In the genomic region with DNA sequence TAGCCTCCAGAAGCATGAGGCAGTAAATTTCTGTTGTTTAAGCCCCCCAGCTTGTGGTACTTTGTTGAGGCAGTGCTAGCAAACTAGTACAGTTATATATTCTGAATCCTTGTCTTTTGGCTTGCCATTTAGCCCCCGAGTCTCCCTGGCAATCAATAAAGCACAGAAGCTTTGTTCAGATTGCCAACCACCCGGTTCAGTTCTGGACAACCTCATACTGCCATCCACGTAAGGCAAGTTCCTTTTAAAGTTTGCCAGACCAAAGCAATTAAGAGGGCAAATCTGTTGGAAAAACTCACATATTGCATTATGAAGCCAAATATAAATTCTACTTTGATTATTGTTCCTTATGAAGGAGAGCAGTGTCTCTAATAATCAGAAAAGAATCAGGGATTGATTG, we compare ENCODE assay signal across 17 cellular contexts.
DNase-seq lines count a peak whose midpoint lies in the region; ATAC-seq and TF ChIP-seq lines count a peak whose summit lies in the region.
"Had no signal": no experiment of that assay in that cellular context is flagged by ENCODE, and none has a peak within 500 bp of the region (broad histone marks: within the 10 kb centered on the region; RNA-seq: fewer than 3 reads in every experiment).

No MANE protein-coding gene starts in this region.

- H3K4me3 ChIP-seq in breast epithelium (no peak overlapping the region), parathyroid adenoma (ENCODE audit: low read depth, low read length) (no peak overlapping the region), tibial artery (no peak overlapping the region)
- H3K4me3 ChIP-seq: GM23248 had no signal

- no peak for ATAC-seq in HG03354 (IDR thresholded peaks at IDR 0.05; ENCODE audit: poor library complexity, severe bottlenecking, unreplicated experiment)

- H3K4me2 ChIP-seq in parathyroid adenoma (ENCODE audit: low read length): no peak overlapping the region

- H3K27ac ChIP-seq in breast epithelium (peak overlapping the region; percentile 74 to 79), parathyroid adenoma (peak overlapping the region; percentile 52), tibial artery (peak overlapping the region; percentile 87)
- H3K27ac ChIP-seq: GM23248 had no signal

- H3K9ac ChIP-seq in parathyroid adenoma: no peak overlapping the region
- H3K9ac ChIP-seq: GM23248 had no signal

- intact Hi-C loops in breast epithelium (cut with DNase I; ENCODE audit: low total_unique reads): loop anchor here (10.0 kb wide), 1 partner anchor 51 kb away; no protein-coding TSS in a partner anchor
- intact Hi-C loops in tibial artery (cut with DNase I; ENCODE audit: low total_unique reads): no loop called here
- intact Hi-C loops in activated CD4-positive, alpha-beta T cell treated with anti-CD3 and anti-CD28 coated beads, Interleukin-2, amount 10 ng/mL, durations not matched to agents 24 days and 14 days (cut with micrococcal nuclease): loop anchor here (5.0 kb wide), 1 partner anchor 68 kb away; a partner anchor contains a TSS

- DNase-seq in NCI-H446 treated with DMSO at 0.1 percent for 48 hours (lab: John Stamatoyannopoulos, UW): peak; percentile 61
- no peak for DNase-seq in breast epithelium (ENCODE audit: low spot score in 2 of 2)
- DNase-seq in tibial artery: no peak
- DNase-seq in SKM-1 (lab: John Stamatoyannopoulos, UW; ENCODE audit: unreplicated experiment): no peak
- DNase-seq in activated CD4-positive, alpha-beta T cell treated with anti-CD3 and anti-CD28 coated beads, Interleukin-2, amount 10 ng/mL, durations not matched to agents 24 days and 14 days: no peak
- DNase-seq: AML-193; CD4-positive, CD25-positive, alpha-beta regulatory T cell; DMS79 treated with DMSO at 0.1 percent for 48 hours; GM23248; NCI-H1436; NCI-H2081 treated with DMSO at 0.1 percent for 48 hours; NCI-H2227 treated with DMSO at 0.1 percent for 48 hours; NCI-H526 treated with DMSO at 0.1 percent for 48 hours; NK-92 treated with Interleukin-12 subunit alpha and Interleukin-12 subunit beta, amount 100 ng/mL, for 24 hours; OCI-M1 had no signal

- H3K36me3 ChIP-seq in breast epithelium (no peaks in the 10 kb centered on the region), parathyroid adenoma (ENCODE audit: control insufficient read depth, insufficient read depth, low read length) (no peaks in the 10 kb centered on the region), tibial artery (peaks cover 0 to under 1% (median 0%) of the 10 kb centered on the region in 3 donors)

- no peaks in the 10 kb centered on the region for H3K4me1 Mint-ChIP-seq in activated CD4-positive, alpha-beta T cell treated with anti-CD3 and anti-CD28 coated beads, Interleukin-2, amount 10 ng/mL, durations not matched to agents 24 days and 14 days
- H3K4me1 Mint-ChIP-seq: CD4-positive, CD25-positive, alpha-beta regulatory T cell had no signal

- TF ChIP-seq CTCF in breast epithelium (IDR thresholded peaks at IDR 0.05) (no peak), parathyroid adenoma (IDR thresholded peaks at IDR 0.05) (no peak), tibial artery (IDR thresholded peaks at IDR 0.05) (no peak)

- no peaks in the 10 kb centered on the region for H3K9me3 Mint-ChIP-seq in activated CD4-positive, alpha-beta T cell treated with anti-CD3 and anti-CD28 coated beads, Interleukin-2, amount 10 ng/mL, durations not matched to agents 24 days and 14 days
- H3K9me3 Mint-ChIP-seq: CD4-positive, CD25-positive, alpha-beta regulatory T cell had no signal

- TF ChIP-seq POLR2A in breast epithelium (IDR thresholded peaks at IDR 0.05): no peak

- no peaks in the 10 kb centered on the region for H3K36me3 Mint-ChIP-seq in activated CD4-positive, alpha-beta T cell treated with anti-CD3 and anti-CD28 coated beads, Interleukin-2, amount 10 ng/mL, durations not matched to agents 24 days and 14 days (ENCODE audit: low read depth)
- H3K36me3 Mint-ChIP-seq: CD4-positive, CD25-positive, alpha-beta regulatory T cell had no signal

- no peaks in the 10 kb centered on the region for H3K79me2 ChIP-seq in parathyroid adenoma

- H3K27ac Mint-ChIP-seq in activated CD4-positive, alpha-beta T cell treated with anti-CD3 and anti-CD28 coated beads, Interleukin-2, amount 10 ng/mL, durations not matched to agents 24 days and 14 days: no peak overlapping the region
- H3K27ac Mint-ChIP-seq: CD4-positive, CD25-positive, alpha-beta regulatory T cell had no signal

- no peaks in the 10 kb centered on the region for H3K27me3 ChIP-seq in breast epithelium
- no peaks in the 10 kb centered on the region for H3K27me3 ChIP-seq in parathyroid adenoma (ENCODE audit: control insufficient read depth, insufficient read depth, low read length)
- no peaks in the 10 kb centered on the region for H3K27me3 ChIP-seq in tibial artery

- no peaks in the 10 kb centered on the region for H3K9me3 ChIP-seq in breast epithelium
- no peaks in the 10 kb centered on the region for H3K9me3 ChIP-seq in parathyroid adenoma (ENCODE audit: control insufficient read depth, low read length)
- no peaks in the 10 kb centered on the region for H3K9me3 ChIP-seq in tibial artery

- peaks cover 4% of the 10 kb centered on the region for H3K27me3 Mint-ChIP-seq in activated CD4-positive, alpha-beta T cell treated with anti-CD3 and anti-CD28 coated beads, Interleukin-2, amount 10 ng/mL, durations not matched to agents 24 days and 14 days

- H3K4me3 Mint-ChIP-seq in activated CD4-positive, alpha-beta T cell treated with anti-CD3 and anti-CD28 coated beads, Interleukin-2, amount 10 ng/mL, durations not matched to agents 24 days and 14 days: no peak overlapping the region
- H3K4me3 Mint-ChIP-seq: CD4-positive, CD25-positive, alpha-beta regulatory T cell had no signal

- peaks cover 11 to 13% of the 10 kb centered on the region in 2 donors for H3K4me1 ChIP-seq in breast epithelium
- H3K4me1 ChIP-seq in parathyroid adenoma: peaks cover 26% of the 10 kb centered on the region
- H3K4me1 ChIP-seq in tibial artery: peaks cover 0 to 91% (median 63%) of the 10 kb centered on the region in 4 donors

- H2AFZ ChIP-seq in parathyroid adenoma: no peak overlapping the region
- H2AFZ ChIP-seq: GM23248 had no signal
